In genomic region chr3:115513411-115513800, GRCh38 we compare ENCODE assay signal across 8 cellular contexts.
DNase-seq lines count a peak whose midpoint lies in the region; ATAC-seq and TF ChIP-seq lines count a peak whose summit lies in the region.

No MANE protein-coding gene starts in this region.

- no peak overlapping the region for H3K27ac Mint-ChIP-seq in CD8-positive, alpha-beta T cell

- H3K9me2 ChIP-seq in neural cell (ENCODE audit: insufficient read depth, low read length), result no peaks in the 10 kb centered on the region

- peaks cover 18% of the 10 kb centered on the region for H3F3A ChIP-seq in neural cell (ENCODE audit: insufficient read depth, low read length, poor library complexity, severe bottlenecking)

- peak; percentile 46 for ATAC-seq in CD8-positive, alpha-beta T cell
- ATAC-seq in GM21528 (IDR thresholded peaks at IDR 0.05; ENCODE audit: low FRiP score, unreplicated experiment) (no peak), HG03565 (IDR thresholded peaks at IDR 0.05; ENCODE audit: unreplicated experiment) (no peak), esophagus mucosa (no peak), GM19455 (IDR thresholded peaks at IDR 0.05; ENCODE audit: unreplicated experiment) (no peak)

- no peaks in the 10 kb centered on the region for H3K4me1 ChIP-seq in CD8-positive, alpha-beta T cell (ENCODE audit: insufficient read depth, low read length)
- peaks cover 27% of the 10 kb centered on the region for H3K4me1 ChIP-seq in ectodermal cell (ENCODE audit: control insufficient read depth, insufficient read depth, low read length)

- H3K4me1 Mint-ChIP-seq in CD8-positive, alpha-beta T cell (ENCODE audit: low read depth), result peaks cover 20% of the 10 kb centered on the region

- POLR2A ChIA-PET in CD8-positive, alpha-beta T cell (lab: Charles Lee), result no interaction called here

- H3K79me2 ChIP-seq in neural cell (replicated peaks; ENCODE audit: insufficient read depth, low read length), result no peaks in the 10 kb centered on the region

- H3K4me3 Mint-ChIP-seq in CD8-positive, alpha-beta T cell, result peak overlapping the region; percentile 89

- intact Hi-C loops in CD8-positive, alpha-beta T cell (cut with DNase I, micrococcal nuclease), result loop anchor here in 1 of 2 experiments (10.0 kb wide), 1 partner anchor 141 kb away; no protein-coding TSS in a partner anchor

- no peaks in the 10 kb centered on the region for H3K36me3 ChIP-seq in CD8-positive, alpha-beta T cell (ENCODE audit: insufficient read depth, low read length)
- H3K36me3 ChIP-seq in ectodermal cell (ENCODE audit: control insufficient read depth, insufficient read depth, low read length), result no peaks in the 10 kb centered on the region
- no peaks in the 10 kb centered on the region for H3K36me3 ChIP-seq in neural cell (ENCODE audit: insufficient read depth, low read length)

- TF ChIP-seq RAD21 in neural cell (conservative IDR thresholded peaks at IDR 0.05), result no peak

- peak overlapping the region; percentile 48 for H3K4me3 ChIP-seq in CD8-positive, alpha-beta T cell (ENCODE audit: low read depth, low read length)
- no peak overlapping the region for H3K4me3 ChIP-seq in ectodermal cell (ENCODE audit: insufficient read depth, low read depth, low read length)
- peak overlapping the region; percentile 67 for H3K4me3 ChIP-seq in neural cell (ENCODE audit: low read length)

- H3K36me3 Mint-ChIP-seq in CD8-positive, alpha-beta T cell, result peaks cover 4% of the 10 kb centered on the region

- DNase-seq in CD8-positive, alpha-beta T cell, result no peak
- peak; percentile 13 for DNase-seq in NCI-H69 (lab: John Stamatoyannopoulos, UW)

- H2AFZ ChIP-seq in neural cell (ENCODE audit: low read depth, low read length), result peak overlapping the region; percentile 62

- H3K27ac ChIP-seq in CD8-positive, alpha-beta T cell (ENCODE audit: low read depth, low read length), result no peak overlapping the region
- H3K27ac ChIP-seq in ectodermal cell (ENCODE audit: insufficient read depth, low read depth, low read length, poor library complexity, severe bottlenecking) (peak overlapping the region; percentile 83), neural cell (ENCODE audit: low read length) (peak overlapping the region; percentile 99)

- peak overlapping the region; percentile 47 for H3K4me2 ChIP-seq in neural cell (ENCODE audit: low read length)

- CTCF ChIA-PET in CD8-positive, alpha-beta T cell (lab: Charles Lee), result no interaction called here

- no peaks in the 10 kb centered on the region for H3K9me3 Mint-ChIP-seq in CD8-positive, alpha-beta T cell

- TF ChIP-seq EP300 in neural cell (conservative IDR thresholded peaks at IDR 0.05; ENCODE audit: poor library complexity, severe bottlenecking), result no peak

- H3K27me3 Mint-ChIP-seq in CD8-positive, alpha-beta T cell (ENCODE audit: low read depth), result peaks cover 37% of the 10 kb centered on the region

- TF ChIP-seq CTCF in CD8-positive, alpha-beta T cell (IDR thresholded peaks at IDR 0.05), result no peak
- no peak for TF ChIP-seq CTCF in neural cell (IDR thresholded peaks at IDR 0.05; ENCODE audit: poor library complexity, severe bottlenecking)

- WGBS in ectodermal cell, 2 experiments, result 77 to 79% methylated on average over 5 of the region's 5 CpGs

- no peaks in the 10 kb centered on the region for H3K27me3 ChIP-seq in CD8-positive, alpha-beta T cell (ENCODE audit: insufficient read depth, low read length)
- H3K27me3 ChIP-seq in ectodermal cell (ENCODE audit: control insufficient read depth, insufficient read depth, low read length, poor library complexity, severe bottlenecking), result no peaks in the 10 kb centered on the region
- no peaks in the 10 kb centered on the region for H3K27me3 ChIP-seq in neural cell (ENCODE audit: insufficient read depth, low read depth, low read length)

- H3K9ac ChIP-seq in neural cell (ENCODE audit: low read length), result peak overlapping the region; percentile 91

- no peaks in the 10 kb centered on the region for H4K20me1 ChIP-seq in neural cell (ENCODE audit: insufficient read depth)

- no peaks in the 10 kb centered on the region for H3K9me3 ChIP-seq in CD8-positive, alpha-beta T cell (ENCODE audit: low read length)
- H3K9me3 ChIP-seq in ectodermal cell (ENCODE audit: control insufficient read depth, low read length) (no peaks in the 10 kb centered on the region), neural cell (ENCODE audit: low read length) (no peaks in the 10 kb centered on the region)

TF ChIP-seq in neural cell, 6 proteins besides CTCF, POLR2A, EP300 and RAD21:
- TF ChIP-seq MXI1 (conservative IDR thresholded peaks at IDR 0.05; ENCODE audit: poor library complexity, severe bottlenecking) (no peak), EZH2 (IDR thresholded peaks at IDR 0.05; ENCODE audit: borderline replicate concordance, insufficient read depth, low read length, poor library complexity, severe bottlenecking) (no peak)
